ENCODE assay signal across 29 cellular contexts in genomic region chr5:30548580-30549305, GRCh38.
"Had no signal": no experiment of that assay in that cellular context is flagged by ENCODE, and none has a peak within 500 bp of the region (broad histone marks: within the 10 kb centered on the region; RNA-seq: fewer than 3 reads in every experiment).

No MANE protein-coding gene starts in this region.

- H3K36me3 ChIP-seq: left ventricle myocardium inferior, neural progenitor cell, neutrophil, right atrium auricular region, stomach, suprapubic skin, thoracic aorta, tibial artery, upper lobe of right lung had no signal

- H3K9me3 ChIP-seq: neutrophil, psoas muscle, right atrium auricular region, stomach, suprapubic skin, thoracic aorta, tibial artery, upper lobe of right lung had no signal

- H3K4me1 ChIP-seq: left ventricle myocardium inferior, neural progenitor cell, parathyroid adenoma, psoas muscle, right atrium auricular region, stomach, suprapubic skin, tibial artery, upper lobe of right lung had no signal

- FAIRE-seq: urothelium cell line had no signal

- H3K9ac ChIP-seq: neural progenitor cell, parathyroid adenoma had no signal

- DNase-seq: islet precursor cell; left ventricle myocardium inferior; mesendoderm; naive B cell; natural killer cell; nephron progenitor cell; occipital lobe; psoas muscle; stimulated activated CD4-positive, alpha-beta T cell treated with anti-CD3 and anti-CD28 coated beads, Interleukin-12 subunit alpha, Interleukin-12 subunit beta, amount 100 ng/mL, for 4 hours; stimulated activated CD4-positive, alpha-beta T cell treated with anti-CD3 and anti-CD28 coated beads, Interleukin-15, amount 100 ng/mL, for 24 hours; stimulated activated CD4-positive, alpha-beta T cell treated with anti-CD3 and anti-CD28 coated beads, Interleukin-2, amount 100 ng/mL, for 24 hours; stimulated activated CD4-positive, alpha-beta T cell treated with anti-CD3 and anti-CD28 coated beads, Interleukin-4, amount 100 ng/mL, for 1 hour; stimulated activated naive B cell treated with anti-CD40 and anti-IgM and Interleukin-4, amounts not matched to agents 10 μg/mL and 1 μg/mL and 100 μg/mL, for 72 hours; stimulated activated naive CD8-positive, alpha-beta T cell treated with anti-CD3 and anti-CD28 coated beads, Interleukin-15, Interleukin-2, amounts not matched to agents 100 U/mL and 50 U/mL, for 24 hours; stomach; tibial artery; trophoblast cell; upper lobe of right lung had no signal

- H2AFZ ChIP-seq: hepatocyte, neural progenitor cell, parathyroid adenoma had no signal

- ATAC-seq: natural killer cell; psoas muscle; sciatic nerve; stimulated activated naive B cell treated with anti-CD40 and anti-IgM and Interleukin-4, amounts not matched to agents 10 μg/mL and 1 μg/mL and 100 μg/mL, for 72 hours; stimulated activated naive CD8-positive, alpha-beta T cell treated with anti-CD3 and anti-CD28 coated beads, Interleukin-15, Interleukin-2, amounts not matched to agents 100 U/mL and 50 U/mL, for 24 hours; upper lobe of right lung had no signal

- H3K4me2 ChIP-seq: hepatocyte, neural progenitor cell had no signal

- H3K4me3 ChIP-seq: hepatocyte, left ventricle myocardium inferior, lung, neural progenitor cell, psoas muscle, right atrium auricular region, skin epidermis, stomach, suprapubic skin, thoracic aorta, tibial artery, upper lobe of right lung had no signal

- H3K27me3 ChIP-seq: hepatocyte, neural progenitor cell, neutrophil, right atrium auricular region, stomach, suprapubic skin, tibial artery, upper lobe of right lung had no signal

- H3K27ac ChIP-seq: hepatocyte, left ventricle myocardium inferior, neural progenitor cell, neutrophil, parathyroid adenoma, psoas muscle, right atrium auricular region, skin epidermis, stomach, suprapubic skin, thoracic aorta, tibial artery, upper lobe of right lung had no signal
